In the genomic region with DNA sequence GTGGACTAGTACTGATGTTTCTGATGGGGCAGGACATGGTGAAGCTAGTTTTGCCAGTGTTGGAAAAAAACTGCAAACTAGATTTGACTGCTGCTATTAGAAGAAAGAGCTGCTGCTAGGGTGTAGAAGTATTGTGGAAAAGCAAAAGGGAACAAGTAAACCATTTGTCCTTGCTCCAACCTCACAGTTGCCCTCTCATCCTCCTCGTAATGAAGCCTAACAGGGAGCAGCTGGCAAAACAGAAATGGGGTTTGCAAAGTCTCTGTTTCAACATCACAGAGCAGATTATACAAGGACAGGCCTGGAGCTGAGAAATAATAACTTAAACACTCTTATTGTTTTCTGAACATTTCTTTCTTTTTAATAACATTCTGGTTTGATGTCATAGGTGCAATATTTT, we compare ENCODE assay signal across 20 cellular contexts.
"Had no signal": no experiment of that assay in that cellular context is flagged by ENCODE, and none has a peak within 500 bp of the region (broad histone marks: within the 10 kb centered on the region; RNA-seq: fewer than 3 reads in every experiment).

No MANE protein-coding gene starts in this region.

- DNase-seq: activated CD4-positive, alpha-beta T cell treated with anti-CD3 and anti-CD28 coated beads for 36 hours; activated CD4-positive, CD25-positive, alpha-beta regulatory T cell; activated CD8-positive, alpha-beta memory T cell treated with anti-CD3 and anti-CD28 coated beads, Interleukin-2, amount 10 ng/mL, durations not matched to agents 7 days and 5 days; activated CD8-positive, alpha-beta T cell treated with anti-CD3 and anti-CD28 coated beads, Interleukin-2, amount 10 ng/mL, durations not matched to agents 7 days and 5 days; activated naive CD8-positive, alpha-beta T cell treated with anti-CD3 and anti-CD28 coated beads, Interleukin-2, amount 50 U/mL, for 24 hours; activated T-cell treated with anti-CD3 and anti-CD28 coated beads, Interleukin-2, amount 50 U/mL, for 48 hours; effector CD8-positive, alpha-beta T cell; esophagus squamous epithelium; hippocampal formation; immature natural killer cell; kidney; midbrain; naive thymus-derived CD4-positive, alpha-beta T cell; stimulated activated CD4-positive, alpha-beta T cell treated with anti-CD3 and anti-CD28 coated beads, Interleukin-15, amount 100 ng/mL, for 24 hours; stimulated activated CD4-positive, alpha-beta T cell treated with anti-CD3 and anti-CD28 coated beads, Interleukin-2, amount 100 ng/mL, for 24 hours; stimulated activated naive B cell treated with anti-CD40 and anti-IgM and Interleukin-4, amounts not matched to agents 10 μg/mL and 1 μg/mL and 100 μg/mL, for 72 hours; stomach; thyroid gland; upper lobe of left lung had no signal

- ATAC-seq: activated CD4-positive, alpha-beta T cell treated with anti-CD3 and anti-CD28 coated beads for 36 hours; activated CD8-positive, alpha-beta memory T cell treated with anti-CD3 and anti-CD28 coated beads, Interleukin-2, amount 10 ng/mL, durations not matched to agents 7 days and 5 days; activated CD8-positive, alpha-beta T cell treated with anti-CD3 and anti-CD28 coated beads, Interleukin-2, amount 10 ng/mL, durations not matched to agents 7 days and 5 days; activated naive CD8-positive, alpha-beta T cell treated with anti-CD3 and anti-CD28 coated beads, Interleukin-2, amount 50 U/mL, for 24 hours; gastroesophageal sphincter; naive thymus-derived CD4-positive, alpha-beta T cell; stimulated activated naive B cell treated with anti-CD40 and anti-IgM and Interleukin-4, amounts not matched to agents 10 μg/mL and 1 μg/mL and 100 μg/mL, for 72 hours had no signal
